In genomic region chr6:44078795-44079671, GRCh38 we compare ENCODE assay signal across 8 cellular contexts. TPM values are rescaled to one million over a fixed set of nuclear protein-coding genes. Genes with fewer than 3 reads are reported as not detected.
DNase-seq lines count a peak whose midpoint lies in the region; ATAC-seq lines count a peak whose summit lies in the region.

No MANE protein-coding gene starts in this region.

- no peak overlapping the region for H3K27ac ChIP-seq in effector memory CD4-positive, alpha-beta T cell (ENCODE audit: insufficient read depth, low read length, poor library complexity, severe bottlenecking)

- peaks cover 6% of the 10 kb centered on the region for H3K4me1 ChIP-seq in effector memory CD4-positive, alpha-beta T cell (ENCODE audit: control insufficient read depth, insufficient read depth, low read length, poor library complexity, severe bottlenecking)

- ATAC-seq in HG02885 (IDR thresholded peaks at IDR 0.05; ENCODE audit: poor library complexity, unreplicated experiment) = peak; percentile 36
- peak; percentile 54 to 71 for ATAC-seq in naive thymus-derived CD8-positive, alpha-beta T cell

- POLR2A ChIA-PET in naive thymus-derived CD8-positive, alpha-beta T cell (lab: Charles Lee) = interaction anchor here (1.0 to 2.3 kb wide), 4 partner anchors 310 to 471 kb away, joined by 3 to 12 read pairs (median 4); partner anchors contain the start of gene VEGFA

- peaks cover 9% of the 10 kb centered on the region for H3K27me3 ChIP-seq in effector memory CD4-positive, alpha-beta T cell (replicated peaks; ENCODE audit: control insufficient read depth, insufficient read depth, low read length, poor library complexity, severe bottlenecking)

- H3K27me3 Mint-ChIP-seq in naive thymus-derived CD8-positive, alpha-beta T cell = peaks cover 4 to 31% (median 12%) of the 10 kb centered on the region in 5 donors

- no peak overlapping the region for H3K4me3 Mint-ChIP-seq in naive thymus-derived CD8-positive, alpha-beta T cell

- H3K36me3 ChIP-seq in effector memory CD4-positive, alpha-beta T cell (ENCODE audit: control insufficient read depth, insufficient read depth, low read length) = no peaks in the 10 kb centered on the region

- no peaks in the 10 kb centered on the region for H3K36me3 Mint-ChIP-seq in naive thymus-derived CD8-positive, alpha-beta T cell

- H3K27ac Mint-ChIP-seq in naive thymus-derived CD8-positive, alpha-beta T cell = no peak overlapping the region

- H3K4me1 Mint-ChIP-seq in naive thymus-derived CD8-positive, alpha-beta T cell = peaks cover 5 to 15% (median 9%) of the 10 kb centered on the region in 4 donors

- peak; percentile 82 for DNase-seq in AG08395 (ENCODE audit: low spot score)
- DNase-seq in activated CD4-positive, alpha-beta T cell treated with anti-CD3 and anti-CD28 coated beads, Interleukin-2, amount 50 U/mL, for 1 hour = peak; percentile 66
- peak; percentile 37 to 56 (median 48) for DNase-seq in effector memory CD4-positive, alpha-beta T cell
- DNase-seq in naive thymus-derived CD8-positive, alpha-beta T cell = peak; percentile 39 to 83 (median 70)
- peak; percentile 90 for DNase-seq in superior temporal gyrus (ENCODE audit: extremely low spot score)
- no peak for DNase-seq in GDM1 (lab: John Stamatoyannopoulos, UW)
- DNase-seq in NCI-H345 (lab: John Stamatoyannopoulos, UW) = no peak

- no peaks in the 10 kb centered on the region for H3K9me3 ChIP-seq in effector memory CD4-positive, alpha-beta T cell (ENCODE audit: control insufficient read depth, low read length)

- no peak overlapping the region for H3K4me3 ChIP-seq in effector memory CD4-positive, alpha-beta T cell (ENCODE audit: insufficient read depth, low read depth, low read length, poor library complexity, severe bottlenecking)

- no peaks in the 10 kb centered on the region for H3K9me3 Mint-ChIP-seq in naive thymus-derived CD8-positive, alpha-beta T cell

RNA-seq across cellular contexts. Expression of gene MRPL14, which starts 48.2 kb away (rescaled TPM):
- total RNA-seq in naive thymus-derived CD8-positive, alpha-beta T cell = 10 to 100 TPM; 17.0 to 20.4 TPM
- polyA plus RNA-seq in naive thymus-derived CD8-positive, alpha-beta T cell = 10 to 100 TPM; 76.5 to 89.3 (median 80.3) TPM

RNA-seq across cellular contexts. Expression of gene TMEM63B, which starts 48.3 kb away (rescaled TPM):
- 10 to 100 TPM; 15.5 to 15.9 TPM for total RNA-seq in naive thymus-derived CD8-positive, alpha-beta T cell
- polyA plus RNA-seq in naive thymus-derived CD8-positive, alpha-beta T cell = 1 to 10 TPM in 1 of 3 donors, under 1 TPM in 2; 0.26 to 2.2 (median 0.96) TPM

Comparison
In these comparisons a context has a peak if more than half of its experiments do, and no peak if none do; other contexts are left out.
1. DNase-seq: peak in AG08395 (single experiment), activated CD4-positive, alpha-beta T cell treated with anti-CD3 and anti-CD28 coated beads, Interleukin-2, amount 50 U/mL, for 1 hour (single experiment), effector memory CD4-positive, alpha-beta T cell (3 of 3), naive thymus-derived CD8-positive, alpha-beta T cell (10 of 10) and superior temporal gyrus (single experiment); none in GDM1 (single experiment) and NCI-H345 (single experiment).